In genomic region chr19:575527-576506, GRCh38 we compare ENCODE assay signal across 9 cellular contexts. TPM values are rescaled to one million over a fixed set of nuclear protein-coding genes. Genes with fewer than 3 reads are reported as not detected.
DNase-seq lines count a peak whose midpoint lies in the region; ATAC-seq, FAIRE-seq and TF ChIP-seq lines count a peak whose summit lies in the region.
"Had no signal": no experiment of that assay in that cellular context is flagged by ENCODE, and none has a peak within 500 bp of the region (broad histone marks: within the 10 kb centered on the region; RNA-seq: fewer than 3 reads in every experiment).

No MANE protein-coding gene starts in this region.

- POLR2A ChIA-PET in HepG2 (lab: Yijun Ruan, JAX), result interaction anchor here (0.6 to 3.1 kb wide), 6 partner anchors 8 to 164 kb away, joined by 3 to 13 read pairs (median 6); no protein-coding TSS in a partner anchor

- TF ChIP-seq EP300 in HepG2 (IDR thresholded peaks at IDR 0.05; ENCODE audit: low read depth in 2 of 2, low read length in 2 of 2) (no peak), HepG2 (CRISPR knock-in tag; IDR thresholded peaks at IDR 0.05; ENCODE audit: borderline replicate concordance) (no peak)

- 85% methylated on average over 14 of the region's 38 CpGs for WGBS in HepG2 (ENCODE audit: low lambda C conversion rate)

- no peak overlapping the region for H3K4me3 Mint-ChIP-seq in activated naive CD4-positive, alpha-beta T cell treated with anti-CD3 and anti-CD28 coated beads for 36 hours

- no TSS peak for BruUV-seq in HepG2 (replicated peaks; lab: Mats Ljungman, UMichigan)

- no peak overlapping the region for H3K27ac Mint-ChIP-seq in activated naive CD4-positive, alpha-beta T cell treated with anti-CD3 and anti-CD28 coated beads for 36 hours

- H3K4me1 Mint-ChIP-seq in activated naive CD4-positive, alpha-beta T cell treated with anti-CD3 and anti-CD28 coated beads for 36 hours (ENCODE audit: low read depth), result peaks cover 31% of the 10 kb centered on the region

- H3K36me3 ChIP-seq in HepG2 (replicated peaks in 1 of 2; ENCODE audit: control insufficient read depth in 1 of 2, insufficient read depth in 2 of 2, low read length in 2 of 2), result peaks cover 23 to 24% of the 10 kb centered on the region in 2 experiments; a peak in 4 of 5 replicates
- H3K36me3 ChIP-seq in upper lobe of right lung, result peaks cover 12% of the 10 kb centered on the region

- H3K9me3 Mint-ChIP-seq in activated naive CD4-positive, alpha-beta T cell treated with anti-CD3 and anti-CD28 coated beads for 36 hours, result no peaks in the 10 kb centered on the region

- TF ChIP-seq POLR2A in HepG2 (IDR thresholded peaks at IDR 0.05; ENCODE audit: insufficient read depth in 1 of 2, low read depth in 2 of 2, low read length in 2 of 2), result no peak

- TF ChIP-seq RAD21 in HepG2 (CRISPR knock-in tag; IDR thresholded peaks at IDR 0.05), result no peak

- no peaks in the 10 kb centered on the region; a peak in 1 of 5 replicates for H3K27me3 ChIP-seq in HepG2 (ENCODE audit: control insufficient read depth in 1 of 2, insufficient read depth in 2 of 2, low read length in 2 of 2)
- H3K27me3 ChIP-seq in upper lobe of right lung, result no peaks in the 10 kb centered on the region

- H3K4me2 ChIP-seq in HepG2 (ENCODE audit: low read depth, low read length), result peak overlapping the region; percentile 93

- FAIRE-seq in HepG2 (lab: Jason Lieb, UNC), result no peak
- FAIRE-seq: D721Med had no signal

- H3K4me1 ChIP-seq in HepG2 (ENCODE audit: insufficient read depth, low read length) (peaks cover 16% of the 10 kb centered on the region), upper lobe of right lung (peaks cover 47% of the 10 kb centered on the region)

- H4K20me1 ChIP-seq in HepG2 (ENCODE audit: insufficient read depth, low read length), result peaks cover 74% of the 10 kb centered on the region

- no peaks in the 10 kb centered on the region for H3K9me3 ChIP-seq in HepG2 (ENCODE audit: low read length)
- no peaks in the 10 kb centered on the region for H3K9me3 ChIP-seq in upper lobe of right lung

- H2AFZ ChIP-seq in HepG2 (ENCODE audit: low read length), result no peak overlapping the region

- in situ Hi-C loops in HepG2 (cut with HindIII; ENCODE audit: extremely low pct_ligation_motif_present, low pct_unique_long_range_greater_than_20kb), result no loop called here

- H3K27me3 Mint-ChIP-seq in activated naive CD4-positive, alpha-beta T cell treated with anti-CD3 and anti-CD28 coated beads for 36 hours (ENCODE audit: low read depth), result no peaks in the 10 kb centered on the region

- peak overlapping the region; percentile 81 for H3K27ac ChIP-seq in cingulate gyrus (ENCODE audit: low read depth, low read length)
- H3K27ac ChIP-seq in HepG2 (ENCODE audit: extremely low read length, insufficient read depth, low read length), result no peak overlapping the region
- H3K27ac ChIP-seq in upper lobe of right lung, result no peak overlapping the region

- TF ChIP-seq CTCF in HepG2 (CRISPR knock-in tag; IDR thresholded peaks at IDR 0.05), result no peak
- no peak for TF ChIP-seq CTCF in upper lobe of right lung (IDR thresholded peaks at IDR 0.05)

- DNase-seq in A172 (ENCODE audit: low spot score) (peak; percentile 90), LHCN-M2 (ENCODE audit: low read depth) (peak; percentile 57), HepG2 (ENCODE audit: low spot score) (no peak), NCI-H1694 (lab: John Stamatoyannopoulos, UW) (no peak), upper lobe of right lung (no peak)
- no peak for DNase-seq in activated naive CD4-positive, alpha-beta T cell treated with anti-CD3 and anti-CD28 coated beads for 36 hours

- CTCF ChIA-PET in HepG2 (lab: Yijun Ruan, JAX; ENCODE audit: low intra/inter-chr PET ratio, low total read pairs), result interaction anchor here (1.1 kb wide), 1 partner anchor 12 kb away, joined by 3 read pairs; no protein-coding TSS in a partner anchor
- CTCF ChIA-PET in activated naive CD4-positive, alpha-beta T cell treated with anti-CD3 and anti-CD28 coated beads for 36 hours (lab: Charles Lee), result interaction anchor here (0.6 to 2.0 kb wide), 2 partner anchors 8 to 162 kb away, joined by 3 to 7 read pairs; no protein-coding TSS in a partner anchor

- peaks cover 74% of the 10 kb centered on the region for H3K79me2 ChIP-seq in HepG2 (ENCODE audit: insufficient read depth, low read length)

- ATAC-seq in HepG2 (no peak), GM18502 (IDR thresholded peaks at IDR 0.05; ENCODE audit: poor library complexity, unreplicated experiment) (no peak), upper lobe of right lung (no peak)

- H3K36me3 Mint-ChIP-seq in activated naive CD4-positive, alpha-beta T cell treated with anti-CD3 and anti-CD28 coated beads for 36 hours (ENCODE audit: low read depth), result peaks cover 3% of the 10 kb centered on the region

- intact Hi-C loops in HepG2 (cut with micrococcal nuclease; ENCODE audit: unreplicated experiment) (no loop called here), upper lobe of right lung (cut with DNase I) (no loop called here)
- intact Hi-C loops in activated naive CD4-positive, alpha-beta T cell treated with anti-CD3 and anti-CD28 coated beads for 36 hours (cut with micrococcal nuclease), result no loop called here

- H3K4me3 ChIP-seq in HepG2 (replicated peaks in 1 of 3; ENCODE audit: insufficient read depth in 1 of 3, low read depth in 2 of 3, low read length in 3 of 3), result peak overlapping the region; percentile 90 to 99 (median 96); a peak in 5 of 6 replicates
- H3K4me3 ChIP-seq in upper lobe of right lung, result no peak overlapping the region

- H3K9ac ChIP-seq in HepG2 (ENCODE audit: insufficient read depth, low read depth, low read length), result peak overlapping the region; percentile 76; the same call in 1 of the 2 replicates

RNA-seq across cellular contexts. Expression of gene BSG, which starts 3.4 kb away (rescaled TPM):
- total RNA-seq in A172 (2014; rRNA removed; shearing (Covaris generic)), result 700 and 767 TPM in 2 replicates
- total RNA-seq in LHCN-M2 (2014; rRNA removed), result 746 and 758 TPM in 2 replicates
- polyA plus RNA-seq in LHCN-M2 (2012), result 535 TPM
- total RNA-seq in HepG2 (2016; rRNA removed; fragmentation: Illumina TruSeq; extraction: Trizol), result 136 and 309 TPM in 2 replicates
- total RNA-seq in HepG2 (2016; cell fraction: cytosol; rRNA removed; fragmentation: Illumina TruSeq; extraction: Trizol; ENCODE audit: low read depth), result 81.8 and 84.4 TPM in 2 replicates
- 114 and 317 TPM in 2 replicates for total RNA-seq in HepG2 (2016; cell fraction: insoluble cytoplasmic fraction; rRNA removed; fragmentation: Illumina TruSeq; extraction: Trizol)
- total RNA-seq in HepG2 (2016; cell fraction: membrane; rRNA removed; fragmentation: Illumina TruSeq; extraction: Trizol), result 96.0 and 109 TPM in 2 replicates
- 271 and 340 TPM in 2 replicates for total RNA-seq in HepG2 (2016; cell fraction: nucleus; rRNA removed; fragmentation: Illumina TruSeq; extraction: Trizol)
- 754 and 1,057 TPM in 2 replicates for polyA plus RNA-seq in HepG2 (2011; rRNA removed)
- polyA plus RNA-seq in HepG2 (2011; cell fraction: cytosol; rRNA removed), result 595 and 749 TPM in 2 replicates
- 561 and 615 TPM in 2 replicates for polyA plus RNA-seq in HepG2 (2011; cell fraction: nucleus; rRNA removed)
- 926 and 933 TPM in 2 replicates for polyA plus RNA-seq in HepG2 (2012)
- polyA plus RNA-seq in HepG2 (2016; cell fraction: cytosol; fragmentation: Illumina TruSeq; extraction: Trizol; ENCODE audit: low read depth), result 148 and 149 TPM in 2 replicates
- polyA plus RNA-seq in HepG2 (2016; cell fraction: insoluble cytoplasmic fraction; fragmentation: Illumina TruSeq; extraction: Trizol; ENCODE audit: low read depth), result 179 and 219 TPM in 2 replicates
- 152 and 167 TPM in 2 replicates for polyA plus RNA-seq in HepG2 (2016; cell fraction: membrane; fragmentation: Illumina TruSeq; extraction: Trizol; ENCODE audit: low read depth)
- 760 and 837 TPM in 2 replicates for polyA plus RNA-seq in HepG2 (2016; cell fraction: nucleus; fragmentation: Illumina TruSeq; extraction: Trizol; ENCODE audit: insufficient read depth, low read depth)
- polyA minus RNA-seq in HepG2 (2011; rRNA and poly(A)+ RNA removed; ENCODE audit: low replicate concordance), result 426 and 707 TPM in 2 replicates
- 369 and 454 TPM in 2 replicates for polyA minus RNA-seq in HepG2 (2011; cell fraction: cytosol; rRNA and poly(A)+ RNA removed)
- polyA minus RNA-seq in HepG2 (2011; cell fraction: nucleus; rRNA and poly(A)+ RNA removed), result 97.1 and 115 TPM in 2 replicates
- total RNA-seq in activated naive CD4-positive, alpha-beta T cell treated with anti-CD3 and anti-CD28 coated beads for 36 hours, result 100 to 1,000 TPM; 160 to 161 TPM
- total RNA-seq in upper lobe of right lung, result 359 TPM

RNA-seq across cellular contexts. Expression of gene HCN2, which starts 13.9 kb away (rescaled TPM):
- 9.3 and 12.7 TPM in 2 replicates for total RNA-seq in A172 (2014; rRNA removed; shearing (Covaris generic))
- total RNA-seq in LHCN-M2 (2014; rRNA removed) (1.4 and 1.9 TPM in 2 replicates), HepG2 (2016; rRNA removed; fragmentation: Illumina TruSeq; extraction: Trizol) (not detected in 2 replicates), upper lobe of right lung (0.52 TPM)
- 8.6 TPM for polyA plus RNA-seq in LHCN-M2 (2012)
- total RNA-seq in HepG2 (2016; cell fraction: cytosol; rRNA removed; fragmentation: Illumina TruSeq; extraction: Trizol; ENCODE audit: low read depth), result not detected in 2 replicates
- total RNA-seq in HepG2 (2016; cell fraction: insoluble cytoplasmic fraction; rRNA removed; fragmentation: Illumina TruSeq; extraction: Trizol), result not detected in 2 replicates
- 0.03 TPM in 1 of 2 replicates, not detected in the other for total RNA-seq in HepG2 (2016; cell fraction: membrane; rRNA removed; fragmentation: Illumina TruSeq; extraction: Trizol)
- not detected in 2 replicates for total RNA-seq in HepG2 (2016; cell fraction: nucleus; rRNA removed; fragmentation: Illumina TruSeq; extraction: Trizol)
- polyA plus RNA-seq in HepG2 (2011; rRNA removed), result 0.01 and 0.05 TPM in 2 replicates
- polyA plus RNA-seq in HepG2 (2011; cell fraction: cytosol; rRNA removed), result 0.07 and 0.09 TPM in 2 replicates
- 0.19 and 0.24 TPM in 2 replicates for polyA plus RNA-seq in HepG2 (2011; cell fraction: nucleus; rRNA removed)
- polyA plus RNA-seq in HepG2 (2012), result 0.15 and 0.39 TPM in 2 replicates
- polyA plus RNA-seq in HepG2 (2016; cell fraction: cytosol; fragmentation: Illumina TruSeq; extraction: Trizol; ENCODE audit: low read depth), result 0.07 TPM in 1 of 2 replicates, not detected in the other
- polyA plus RNA-seq in HepG2 (2016; cell fraction: insoluble cytoplasmic fraction; fragmentation: Illumina TruSeq; extraction: Trizol; ENCODE audit: low read depth), result not detected in 2 replicates
- polyA plus RNA-seq in HepG2 (2016; cell fraction: membrane; fragmentation: Illumina TruSeq; extraction: Trizol; ENCODE audit: low read depth), result 0.05 TPM in 1 of 2 replicates, not detected in the other
- not detected in 2 replicates for polyA plus RNA-seq in HepG2 (2016; cell fraction: nucleus; fragmentation: Illumina TruSeq; extraction: Trizol; ENCODE audit: insufficient read depth, low read depth)
- 0.16 and 9.3 TPM in 2 replicates for polyA minus RNA-seq in HepG2 (2011; rRNA and poly(A)+ RNA removed; ENCODE audit: low replicate concordance)
- polyA minus RNA-seq in HepG2 (2011; cell fraction: cytosol; rRNA and poly(A)+ RNA removed), result not detected in 2 replicates
- polyA minus RNA-seq in HepG2 (2011; cell fraction: nucleus; rRNA and poly(A)+ RNA removed), result not detected in 2 replicates
- under 1 TPM; 0.41 to 0.49 TPM for total RNA-seq in activated naive CD4-positive, alpha-beta T cell treated with anti-CD3 and anti-CD28 coated beads for 36 hours

RNA-seq across cellular contexts. Expression of gene GZMM, which starts 32.0 kb away (rescaled TPM):
- not detected in 2 replicates for total RNA-seq in A172 (2014; rRNA removed; shearing (Covaris generic))
- total RNA-seq in LHCN-M2 (2014; rRNA removed) (1.7 TPM in 1 of 2 replicates, not detected in the other), HepG2 (2016; rRNA removed; fragmentation: Illumina TruSeq; extraction: Trizol) (not detected in 2 replicates), upper lobe of right lung (2.9 TPM)
- 0.15 TPM for polyA plus RNA-seq in LHCN-M2 (2012)
- not detected in 2 replicates for total RNA-seq in HepG2 (2016; cell fraction: cytosol; rRNA removed; fragmentation: Illumina TruSeq; extraction: Trizol; ENCODE audit: low read depth)
- total RNA-seq in HepG2 (2016; cell fraction: insoluble cytoplasmic fraction; rRNA removed; fragmentation: Illumina TruSeq; extraction: Trizol), result not detected in 2 replicates
- total RNA-seq in HepG2 (2016; cell fraction: membrane; rRNA removed; fragmentation: Illumina TruSeq; extraction: Trizol), result not detected in 2 replicates
- total RNA-seq in HepG2 (2016; cell fraction: nucleus; rRNA removed; fragmentation: Illumina TruSeq; extraction: Trizol), result not detected in 2 replicates
- polyA plus RNA-seq in HepG2 (2011; rRNA removed), result 0.07 TPM in 1 of 2 replicates, not detected in the other
- 0.13 TPM in 1 of 2 replicates, not detected in the other for polyA plus RNA-seq in HepG2 (2011; cell fraction: cytosol; rRNA removed)
- polyA plus RNA-seq in HepG2 (2011; cell fraction: nucleus; rRNA removed), result 0.50 and 0.71 TPM in 2 replicates
- polyA plus RNA-seq in HepG2 (2012), result 0.16 TPM in 1 of 2 replicates, not detected in the other
- polyA plus RNA-seq in HepG2 (2016; cell fraction: cytosol; fragmentation: Illumina TruSeq; extraction: Trizol; ENCODE audit: low read depth), result not detected in 2 replicates
- not detected in 2 replicates for polyA plus RNA-seq in HepG2 (2016; cell fraction: insoluble cytoplasmic fraction; fragmentation: Illumina TruSeq; extraction: Trizol; ENCODE audit: low read depth)
- not detected in 2 replicates for polyA plus RNA-seq in HepG2 (2016; cell fraction: membrane; fragmentation: Illumina TruSeq; extraction: Trizol; ENCODE audit: low read depth)
- polyA plus RNA-seq in HepG2 (2016; cell fraction: nucleus; fragmentation: Illumina TruSeq; extraction: Trizol; ENCODE audit: insufficient read depth, low read depth), result not detected in 2 replicates
- not detected in 2 replicates for polyA minus RNA-seq in HepG2 (2011; rRNA and poly(A)+ RNA removed; ENCODE audit: low replicate concordance)
- not detected in 2 replicates for polyA minus RNA-seq in HepG2 (2011; cell fraction: cytosol; rRNA and poly(A)+ RNA removed)
- polyA minus RNA-seq in HepG2 (2011; cell fraction: nucleus; rRNA and poly(A)+ RNA removed), result not detected in 2 replicates
- total RNA-seq in activated naive CD4-positive, alpha-beta T cell treated with anti-CD3 and anti-CD28 coated beads for 36 hours, result 10 to 100 TPM; 20.7 TPM

RNA-seq across cellular contexts. Expression of gene CDC34, which starts 44.3 kb away (rescaled TPM):
- 96.1 and 105 TPM in 2 replicates for total RNA-seq in A172 (2014; rRNA removed; shearing (Covaris generic))
- total RNA-seq in LHCN-M2 (2014; rRNA removed) (64.6 and 69.6 TPM in 2 replicates), HepG2 (2016; rRNA removed; fragmentation: Illumina TruSeq; extraction: Trizol) (119 and 138 TPM in 2 replicates), upper lobe of right lung (40.9 TPM)
- polyA plus RNA-seq in LHCN-M2 (2012), result 71.4 TPM
- 181 and 194 TPM in 2 replicates for total RNA-seq in HepG2 (2016; cell fraction: cytosol; rRNA removed; fragmentation: Illumina TruSeq; extraction: Trizol; ENCODE audit: low read depth)
- total RNA-seq in HepG2 (2016; cell fraction: insoluble cytoplasmic fraction; rRNA removed; fragmentation: Illumina TruSeq; extraction: Trizol), result 104 and 144 TPM in 2 replicates
- total RNA-seq in HepG2 (2016; cell fraction: membrane; rRNA removed; fragmentation: Illumina TruSeq; extraction: Trizol), result 198 and 240 TPM in 2 replicates
- total RNA-seq in HepG2 (2016; cell fraction: nucleus; rRNA removed; fragmentation: Illumina TruSeq; extraction: Trizol), result 59.6 and 65.5 TPM in 2 replicates
- 140 and 150 TPM in 2 replicates for polyA plus RNA-seq in HepG2 (2011; rRNA removed)
- 102 and 147 TPM in 2 replicates for polyA plus RNA-seq in HepG2 (2011; cell fraction: cytosol; rRNA removed)
- 121 and 122 TPM in 2 replicates for polyA plus RNA-seq in HepG2 (2011; cell fraction: nucleus; rRNA removed)
- polyA plus RNA-seq in HepG2 (2012), result 90.8 and 101 TPM in 2 replicates
- 157 and 191 TPM in 2 replicates for polyA plus RNA-seq in HepG2 (2016; cell fraction: cytosol; fragmentation: Illumina TruSeq; extraction: Trizol; ENCODE audit: low read depth)
- 118 and 140 TPM in 2 replicates for polyA plus RNA-seq in HepG2 (2016; cell fraction: insoluble cytoplasmic fraction; fragmentation: Illumina TruSeq; extraction: Trizol; ENCODE audit: low read depth)
- polyA plus RNA-seq in HepG2 (2016; cell fraction: membrane; fragmentation: Illumina TruSeq; extraction: Trizol; ENCODE audit: low read depth), result 153 and 184 TPM in 2 replicates
- polyA plus RNA-seq in HepG2 (2016; cell fraction: nucleus; fragmentation: Illumina TruSeq; extraction: Trizol; ENCODE audit: insufficient read depth, low read depth), result 130 and 138 TPM in 2 replicates
- polyA minus RNA-seq in HepG2 (2011; rRNA and poly(A)+ RNA removed; ENCODE audit: low replicate concordance), result 60.5 and 88.3 TPM in 2 replicates
- 42.1 and 46.2 TPM in 2 replicates for polyA minus RNA-seq in HepG2 (2011; cell fraction: cytosol; rRNA and poly(A)+ RNA removed)
- 19.1 and 22.1 TPM in 2 replicates for polyA minus RNA-seq in HepG2 (2011; cell fraction: nucleus; rRNA and poly(A)+ RNA removed)
- total RNA-seq in activated naive CD4-positive, alpha-beta T cell treated with anti-CD3 and anti-CD28 coated beads for 36 hours, result 10 to 100 TPM; 42.1 to 42.5 TPM

RNA-seq across cellular contexts. Expression of gene POLRMT, which starts 57.5 kb away (rescaled TPM):
- 42.7 and 58.4 TPM in 2 replicates for total RNA-seq in A172 (2014; rRNA removed; shearing (Covaris generic))
- total RNA-seq in LHCN-M2 (2014; rRNA removed) (42.4 and 44.4 TPM in 2 replicates), HepG2 (2016; rRNA removed; fragmentation: Illumina TruSeq; extraction: Trizol) (52.5 and 78.0 TPM in 2 replicates), upper lobe of right lung (36.0 TPM)
- 43.3 TPM for polyA plus RNA-seq in LHCN-M2 (2012)
- total RNA-seq in HepG2 (2016; cell fraction: cytosol; rRNA removed; fragmentation: Illumina TruSeq; extraction: Trizol; ENCODE audit: low read depth), result 14.6 and 16.3 TPM in 2 replicates
- 49.1 and 82.6 TPM in 2 replicates for total RNA-seq in HepG2 (2016; cell fraction: insoluble cytoplasmic fraction; rRNA removed; fragmentation: Illumina TruSeq; extraction: Trizol)
- 30.6 and 32.9 TPM in 2 replicates for total RNA-seq in HepG2 (2016; cell fraction: membrane; rRNA removed; fragmentation: Illumina TruSeq; extraction: Trizol)
- total RNA-seq in HepG2 (2016; cell fraction: nucleus; rRNA removed; fragmentation: Illumina TruSeq; extraction: Trizol), result 53.4 and 70.1 TPM in 2 replicates
- 101 and 114 TPM in 2 replicates for polyA plus RNA-seq in HepG2 (2011; rRNA removed)
- 20.8 and 36.5 TPM in 2 replicates for polyA plus RNA-seq in HepG2 (2011; cell fraction: cytosol; rRNA removed)
- 255 and 333 TPM in 2 replicates for polyA plus RNA-seq in HepG2 (2011; cell fraction: nucleus; rRNA removed)
- 52.2 and 65.7 TPM in 2 replicates for polyA plus RNA-seq in HepG2 (2012)
- 16.5 and 17.7 TPM in 2 replicates for polyA plus RNA-seq in HepG2 (2016; cell fraction: cytosol; fragmentation: Illumina TruSeq; extraction: Trizol; ENCODE audit: low read depth)
- polyA plus RNA-seq in HepG2 (2016; cell fraction: insoluble cytoplasmic fraction; fragmentation: Illumina TruSeq; extraction: Trizol; ENCODE audit: low read depth), result 70.9 and 71.7 TPM in 2 replicates
- polyA plus RNA-seq in HepG2 (2016; cell fraction: membrane; fragmentation: Illumina TruSeq; extraction: Trizol; ENCODE audit: low read depth), result 34.9 and 37.3 TPM in 2 replicates
- polyA plus RNA-seq in HepG2 (2016; cell fraction: nucleus; fragmentation: Illumina TruSeq; extraction: Trizol; ENCODE audit: insufficient read depth, low read depth), result 138 and 146 TPM in 2 replicates
- 247 and 377 TPM in 2 replicates for polyA minus RNA-seq in HepG2 (2011; rRNA and poly(A)+ RNA removed; ENCODE audit: low replicate concordance)
- 67.1 and 69.6 TPM in 2 replicates for polyA minus RNA-seq in HepG2 (2011; cell fraction: cytosol; rRNA and poly(A)+ RNA removed)
- polyA minus RNA-seq in HepG2 (2011; cell fraction: nucleus; rRNA and poly(A)+ RNA removed), result 37.9 and 42.3 TPM in 2 replicates
- 10 to 100 TPM; 63.8 to 65.6 TPM for total RNA-seq in activated naive CD4-positive, alpha-beta T cell treated with anti-CD3 and anti-CD28 coated beads for 36 hours

Comparison
In these comparisons a context has a peak if more than half of its experiments do, and no peak if none do; other contexts are left out.
1. DNase-seq: peak in A172 (single experiment) and LHCN-M2 (single experiment); none in HepG2 (single experiment), NCI-H1694 (single experiment), activated naive CD4-positive, alpha-beta T cell treated with anti-CD3 and anti-CD28 coated beads for 36 hours (single experiment) and upper lobe of right lung (single experiment).